Comparison of ENCODE assay signal across 18 cellular contexts in the genomic region with DNA sequence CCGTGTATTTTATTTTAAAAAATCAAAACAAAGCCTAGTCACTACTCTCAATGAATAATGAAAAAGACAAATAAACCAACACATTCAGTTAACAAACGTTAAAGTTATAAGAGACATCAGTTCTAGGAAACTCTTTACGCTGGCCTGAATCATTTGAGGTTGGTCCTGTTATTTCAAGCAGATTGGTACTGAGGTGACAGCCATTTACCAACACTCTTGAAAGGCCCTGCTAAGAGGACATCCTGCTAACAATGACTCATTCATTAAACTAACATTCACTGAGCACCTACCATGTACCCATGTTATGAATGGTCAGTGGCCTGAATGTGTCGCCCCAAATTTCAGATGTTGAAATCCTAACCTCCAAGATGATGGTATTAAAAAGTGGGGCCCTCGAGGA. TPM values are rescaled to one million over a fixed set of nuclear protein-coding genes. Genes with fewer than 3 reads are reported as not detected.
A peak's percentile ranks its signal among the peaks of the same experiment; 100 is the strongest.
DNase-seq lines count a peak whose midpoint lies in the region; ATAC-seq, FAIRE-seq and TF ChIP-seq lines count a peak whose summit lies in the region.
"Had no signal": no experiment of that assay in that cellular context is flagged by ENCODE, and none has a peak within 500 bp of the region (broad histone marks: within the 10 kb centered on the region; RNA-seq: fewer than 3 reads in every experiment).

No MANE protein-coding gene starts in this region.

- H3K4me2 ChIP-seq in PC-3 (ENCODE audit: low read length): no peak overlapping the region
- H3K4me2 ChIP-seq: A549, BLaER1 had no signal

- no peak overlapping the region for H3K4me3 ChIP-seq in A673 (ENCODE audit: low read depth, low read length, poor library complexity, severe bottlenecking)
- H3K4me3 ChIP-seq in PC-3 (ENCODE audit: low read length): no peak overlapping the region
- H3K4me3 ChIP-seq: A549, BLaER1 had no signal

- no peaks in the 10 kb centered on the region for H4K20me1 ChIP-seq in PC-3 (ENCODE audit: low read length)
- H4K20me1 ChIP-seq: BLaER1 had no signal

- POLR2A ChIA-PET in A673 (lab: Charles Lee; ENCODE audit: low non-redundant PET) (no interaction called here), PC-3 (lab: Charles Lee; ENCODE audit: unreplicated experiment) (no interaction called here)

- H3K27me3 ChIP-seq in A673 (replicated peaks; ENCODE audit: insufficient read depth, low read depth, low read length, poor library complexity) (no peaks in the 10 kb centered on the region), PC-3 (ENCODE audit: low read length) (no peaks in the 10 kb centered on the region)

- CTCF ChIA-PET in A673 (lab: Charles Lee) (no interaction called here), PC-3 (lab: Charles Lee) (no interaction called here)

- H3K27ac ChIP-seq in A673 (ENCODE audit: low read depth, low read length, poor library complexity, severe bottlenecking): peak overlapping the region; percentile 96
- H3K27ac ChIP-seq in PC-3 (ENCODE audit: low read length): no peak overlapping the region
- H3K27ac ChIP-seq: A549, BLaER1 had no signal

- no peaks in the 10 kb centered on the region for H3F3A ChIP-seq in PC-3 (ENCODE audit: low read length, unreplicated experiment)

- DNase-seq in A673 (ENCODE audit: low spot score) (no peak), PC-3 (peak; percentile 19), frontal cortex (ENCODE audit: low spot score in 2 of 2) (no peak)
- DNase-seq in activated naive CD4-positive, alpha-beta T cell treated with anti-CD3 and anti-CD28 coated beads, Interleukin-2, amount 50 U/mL, for 72 hours (ENCODE audit: low spot score in 2 of 2): no peak
- DNase-seq in activated T-cell treated with anti-CD3 and anti-CD28 coated beads, Interleukin-2, amount 50 U/mL, for 48 hours: no peak
- DNase-seq: AML-193; Caco-2; CD8-positive, alpha-beta memory T cell; DMS79; GOT3; H9 had no signal

- ATAC-seq in PC-3 (peak; percentile 62), HG03571 (IDR thresholded peaks at IDR 0.05; ENCODE audit: unreplicated experiment) (no peak), esophagus mucosa (no peak)
- no peak for ATAC-seq in activated naive CD4-positive, alpha-beta T cell treated with anti-CD3 and anti-CD28 coated beads, Interleukin-2, amount 50 U/mL, for 72 hours
- ATAC-seq: A549 had no signal

- H3K9me2 ChIP-seq in PC-3 (replicated peaks; ENCODE audit: low read length): no peaks in the 10 kb centered on the region

- BruUV-seq in A673 (replicated peaks; lab: Mats Ljungman, UMichigan) (no TSS peak), PC-3 (replicated peaks; lab: Mats Ljungman, UMichigan) (no TSS peak)

- peaks cover 68% of the 10 kb centered on the region for H3K4me1 ChIP-seq in A673 (ENCODE audit: insufficient read depth, low read length, poor library complexity, severe bottlenecking)
- peaks cover 11% of the 10 kb centered on the region for H3K4me1 ChIP-seq in PC-3 (ENCODE audit: insufficient read depth, low read length)
- H3K4me1 ChIP-seq: Caco-2 had no signal

- FAIRE-seq in frontal cortex (lab: Jason Lieb, UNC): peak; percentile 37
- FAIRE-seq: A549, G401.6, GM19239, HTR-8/SVneo had no signal

- H3K36me3 Mint-ChIP-seq in activated naive CD4-positive, alpha-beta T cell treated with anti-CD3 and anti-CD28 coated beads, Interleukin-2, amount 50 U/mL, for 72 hours: no peaks in the 10 kb centered on the region
- H3K36me3 Mint-ChIP-seq: CD8-positive, alpha-beta memory T cell had no signal

- H3K27ac Mint-ChIP-seq in activated naive CD4-positive, alpha-beta T cell treated with anti-CD3 and anti-CD28 coated beads, Interleukin-2, amount 50 U/mL, for 72 hours: no peak overlapping the region
- H3K27ac Mint-ChIP-seq: CD8-positive, alpha-beta memory T cell; H9 had no signal

- H2AFZ ChIP-seq in PC-3 (ENCODE audit: low read length): no peak overlapping the region

- H3K36me3 ChIP-seq in A673 (ENCODE audit: insufficient read depth, low read length, poor library complexity, severe bottlenecking) (no peaks in the 10 kb centered on the region), PC-3 (ENCODE audit: low read depth, low read length) (no peaks in the 10 kb centered on the region)
- H3K36me3 ChIP-seq: BLaER1 had no signal

- H3K9ac ChIP-seq in PC-3 (ENCODE audit: low read length): no peak overlapping the region
- H3K9ac ChIP-seq: BLaER1 had no signal

- intact Hi-C loops in A673 (cut with micrococcal nuclease; ENCODE audit: unreplicated experiment) (loop anchor here (5.0 kb wide), 3 partner anchors 48 to 787 kb away; no protein-coding TSS in a partner anchor), PC-3 (cut with micrococcal nuclease) (loop anchor here (10.0 kb wide), 1 partner anchor 135 kb away; no protein-coding TSS in a partner anchor)

- no peak for TF ChIP-seq CTCF in A673 (conservative IDR thresholded peaks at IDR 0.05; ENCODE audit: low read depth, low read length)
- TF ChIP-seq CTCF in PC-3 (conservative IDR thresholded peaks at IDR 0.05; ENCODE audit: low read depth, low read length): no peak

- H3K9me3 ChIP-seq in A673 (ENCODE audit: low read depth, low read length, poor library complexity, severe bottlenecking) (no peaks in the 10 kb centered on the region), PC-3 (ENCODE audit: low read length) (no peaks in the 10 kb centered on the region)
- H3K9me3 ChIP-seq: A549, BLaER1, Caco-2 had no signal

- no peaks in the 10 kb centered on the region for H3K79me2 ChIP-seq in PC-3 (ENCODE audit: low read length)

- H3K9me3 Mint-ChIP-seq in activated naive CD4-positive, alpha-beta T cell treated with anti-CD3 and anti-CD28 coated beads, Interleukin-2, amount 50 U/mL, for 72 hours: no peaks in the 10 kb centered on the region
- H3K9me3 Mint-ChIP-seq: CD8-positive, alpha-beta memory T cell had no signal

RNA-seq across cellular contexts. Expression of a gene that starts 57.1 kb away (rescaled TPM):
- 61.3 and 73.6 TPM in 2 replicates for total RNA-seq in A673 (2021)
- 1.1 and 1.4 TPM in 2 replicates for total RNA-seq in PC-3 (2014; rRNA removed)
- total RNA-seq in frontal cortex: 2.4 TPM
- total RNA-seq in activated naive CD4-positive, alpha-beta T cell treated with anti-CD3 and anti-CD28 coated beads, Interleukin-2, amount 50 U/mL, for 72 hours: not detected
- 0.16 TPM for total RNA-seq in esophagus mucosa
- total RNA-seq: Caco-2; CD8-positive, alpha-beta memory T cell had no signal

Comparison
In these comparisons a context has a peak if more than half of its experiments do, and no peak if none do; other contexts are left out.
1. RNA of a gene that starts 57.1 kb away (total RNA-seq): 61.3 to 73.6 TPM in A673; 2.4 TPM in frontal cortex (single experiment), 1.1 to 1.4 TPM in PC-3, 0.16 TPM in esophagus mucosa (single experiment) and not detected in activated naive CD4-positive, alpha-beta T cell treated with anti-CD3 and anti-CD28 coated beads, Interleukin-2, amount 50 U/mL, for 72 hours; every median in the first group is over 10 times any median in the second.